17 cellular contexts compared by ENCODE assay signal in the genomic region with DNA sequence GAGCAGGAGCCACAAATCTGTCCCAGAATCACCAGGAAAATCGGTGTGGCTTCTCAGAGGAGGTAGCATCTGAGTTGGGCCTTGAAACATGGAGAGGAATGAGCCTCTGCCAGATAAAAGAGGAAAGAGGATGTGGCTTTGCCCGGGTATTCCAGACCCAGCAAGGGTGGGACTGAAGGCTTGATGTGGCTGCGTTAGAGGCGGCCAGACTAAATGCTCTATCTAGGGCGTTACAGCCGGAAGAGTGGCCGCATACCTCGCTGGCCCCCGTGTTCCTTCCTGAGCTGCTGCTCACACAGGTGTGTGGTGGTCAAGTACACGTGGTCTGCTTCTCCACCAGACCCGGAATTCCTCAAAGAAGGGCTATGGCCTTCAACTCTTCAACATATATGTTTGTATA. TPM values are rescaled to one million over a fixed set of nuclear protein-coding genes. Genes with fewer than 3 reads are reported as not detected.
A peak's percentile ranks its signal among the peaks of the same experiment; 100 is the strongest.
DNase-seq lines count a peak whose midpoint lies in the region; ATAC-seq, FAIRE-seq and TF ChIP-seq lines count a peak whose summit lies in the region.
"Had no signal": no experiment of that assay in that cellular context is flagged by ENCODE, and none has a peak within 500 bp of the region (broad histone marks: within the 10 kb centered on the region; RNA-seq: fewer than 3 reads in every experiment).

No MANE protein-coding gene starts in this region.

- no peak overlapping the region for H3K9ac ChIP-seq in GM12878 (ENCODE audit: control insufficient read depth, insufficient read depth, low read length)
- H3K9ac ChIP-seq: GM23248 had no signal

- RAD21 ChIA-PET in GM12878 (lab: Charles Lee; ENCODE audit: unreplicated experiment): no interaction called here

- no peak overlapping the region for H3K4me3 Mint-ChIP-seq in CD4-positive, alpha-beta T cell
- no peak overlapping the region for H3K4me3 Mint-ChIP-seq in stimulated activated memory B cell treated with anti-CD40 and anti-IgM and Interleukin-4, amounts not matched to agents 10 μg/mL and 1 μg/mL and 100 μg/mL, for 72 hours

- TF ChIP-seq POLR2A in GM12878 (IDR thresholded peaks at IDR 0.05; ENCODE audit: low read depth, low read length): no peak
- TF ChIP-seq POLR2A in adrenal gland (IDR thresholded peaks at IDR 0.05): no peak

- peaks cover 13% of the 10 kb centered on the region for H3K4me1 ChIP-seq in GM12878 (ENCODE audit: control insufficient read depth, insufficient read depth, low read length)
- no peaks in the 10 kb centered on the region for H3K4me1 ChIP-seq in adrenal gland (replicated peaks in 1 of 2)

- H3K4me3 ChIP-seq in GM12878 (no peak overlapping the region), adrenal gland (no peak overlapping the region)
- H3K4me3 ChIP-seq: GM23248, SJCRH30 had no signal

- no peaks in the 10 kb centered on the region for H3K36me3 ChIP-seq in KOPT-K1 (ENCODE audit: insufficient read depth, low read length)
- no peaks in the 10 kb centered on the region for H3K36me3 ChIP-seq in GM12878 (ENCODE audit: control insufficient read depth in 2 of 2, insufficient read depth in 2 of 2, low read length in 1 of 2)
- no peaks in the 10 kb centered on the region for H3K36me3 ChIP-seq in adrenal gland (replicated peaks in 1 of 2)
- H3K36me3 ChIP-seq: SJCRH30 had no signal

- no peak for TF ChIP-seq RAD21 in GM12878 (IDR thresholded peaks at IDR 0.05; ENCODE audit: insufficient read depth, low read depth, low read length)

- H4K20me1 ChIP-seq in GM12878 (ENCODE audit: control insufficient read depth, insufficient read depth): no peaks in the 10 kb centered on the region

- POLR2A ChIA-PET in CD4-positive, alpha-beta T cell (lab: Charles Lee): no interaction called here
- POLR2A ChIA-PET in GM12878 (lab: Charles Lee): interaction anchor here (0.5 to 0.6 kb wide), 3 partner anchors 8 to 846 kb away, joined by 3 read pairs; no protein-coding TSS in a partner anchor

- no peak overlapping the region for H3K27ac ChIP-seq in CD4-positive, alpha-beta T cell (ENCODE audit: low read depth, low read length)
- H3K27ac ChIP-seq in KOPT-K1 (ENCODE audit: low read depth, low read length, poor library complexity, severe bottlenecking) (peak overlapping the region; percentile 42), GM12878 (ENCODE audit: control insufficient read depth, insufficient read depth) (no peak overlapping the region), adrenal gland (no peak overlapping the region)
- H3K27ac ChIP-seq: C4-2B, GM23248, SJCRH30 had no signal

- no peak for TF ChIP-seq CTCF in CD4-positive, alpha-beta T cell (IDR thresholded peaks at IDR 0.05)
- no peak for TF ChIP-seq CTCF in GM12878 (IDR thresholded peaks at IDR 0.05 in 2 of 3, conservative IDR thresholded peaks at IDR 0.05 in 1 of 3; ENCODE audit: control insufficient read depth in 2 of 3, extremely low read depth in 1 of 3, insufficient read depth in 1 of 3, low read depth in 3 of 3, low read length in 3 of 3)
- TF ChIP-seq CTCF in adrenal gland (IDR thresholded peaks at IDR 0.05): no peak

- H3K27me3 Mint-ChIP-seq in CD4-positive, alpha-beta T cell: no peaks in the 10 kb centered on the region
- H3K27me3 Mint-ChIP-seq in stimulated activated memory B cell treated with anti-CD40 and anti-IgM and Interleukin-4, amounts not matched to agents 10 μg/mL and 1 μg/mL and 100 μg/mL, for 72 hours: no peaks in the 10 kb centered on the region

- no peak for ATAC-seq in CD4-positive, alpha-beta T cell (ENCODE audit: poor library complexity)
- ATAC-seq in GM12878 (no peak), HG03139 (IDR thresholded peaks at IDR 0.05; ENCODE audit: unreplicated experiment) (no peak), GM18520 (IDR thresholded peaks at IDR 0.05; ENCODE audit: unreplicated experiment) (no peak)
- ATAC-seq in stimulated activated memory B cell treated with anti-CD40 and anti-IgM and Interleukin-4, amounts not matched to agents 10 μg/mL and 1 μg/mL and 100 μg/mL, for 72 hours: no peak

- H3K9me3 Mint-ChIP-seq in CD4-positive, alpha-beta T cell: no peaks in the 10 kb centered on the region
- no peaks in the 10 kb centered on the region for H3K9me3 Mint-ChIP-seq in stimulated activated memory B cell treated with anti-CD40 and anti-IgM and Interleukin-4, amounts not matched to agents 10 μg/mL and 1 μg/mL and 100 μg/mL, for 72 hours

- CTCF ChIA-PET in CD4-positive, alpha-beta T cell (lab: Charles Lee): no interaction called here
- CTCF ChIA-PET in GM12878 (lab: Yijun Ruan, JAX): interaction anchor here (7.1 kb wide), 1 partner anchor 25 kb away, joined by 36 read pairs; no protein-coding TSS in a partner anchor

- peak overlapping the region; percentile 35 for H2AFZ ChIP-seq in GM12878 (ENCODE audit: control insufficient read depth, low read depth, low read length)
- H2AFZ ChIP-seq: GM23248 had no signal

- H3K4me1 Mint-ChIP-seq in CD4-positive, alpha-beta T cell (ENCODE audit: low read depth): peaks cover 15% of the 10 kb centered on the region
- peaks cover 41% of the 10 kb centered on the region for H3K4me1 Mint-ChIP-seq in stimulated activated memory B cell treated with anti-CD40 and anti-IgM and Interleukin-4, amounts not matched to agents 10 μg/mL and 1 μg/mL and 100 μg/mL, for 72 hours

- TF ChIP-seq EP300 in GM12878 (IDR thresholded peaks at IDR 0.05; ENCODE audit: borderline replicate concordance in 1 of 2, control insufficient read depth in 1 of 2, low read depth in 2 of 2, low read length in 2 of 2): no peak

- SMC1A ChIA-PET in GM12878 (lab: Charles Lee; ENCODE audit: uncharacterized antibody, unreplicated experiment): no interaction called here

- no TSS peak for BruUV-seq in GM12878 (replicated peaks; lab: Mats Ljungman, UMichigan)

- H3K4me2 ChIP-seq in GM12878 (ENCODE audit: control insufficient read depth, insufficient read depth): no peak overlapping the region

- no peak for DNase-seq in CD4-positive, alpha-beta T cell
- no peak for DNase-seq in GM12878 (ENCODE audit: low read depth, low spot score)
- no peak for DNase-seq in adrenal gland
- DNase-seq: DMS 273 treated with DMSO at 0.1 percent for 48 hours, GM23248, Karpas-422, NCI-H1436, NCI-H2081 treated with DMSO at 0.1 percent for 48 hours, NCI-H446 treated with DMSO at 0.1 percent for 48 hours, SJCRH30 had no signal

- no peaks in the 10 kb centered on the region for H3K36me3 Mint-ChIP-seq in CD4-positive, alpha-beta T cell (ENCODE audit: low read depth)
- no peaks in the 10 kb centered on the region for H3K36me3 Mint-ChIP-seq in stimulated activated memory B cell treated with anti-CD40 and anti-IgM and Interleukin-4, amounts not matched to agents 10 μg/mL and 1 μg/mL and 100 μg/mL, for 72 hours

- 65% methylated on average over 11 of the region's 11 CpGs for WGBS in GM12878 (ENCODE audit: insufficient coverage, insufficient replicate concordance, low lambda C conversion rate, missing lambda C conversion rate)
- 80 to 88% (median 84%) methylated on average over 11 of the region's 11 CpGs for WGBS in adrenal gland, 4 donors

- no peaks in the 10 kb centered on the region for H3K79me2 ChIP-seq in GM12878 (ENCODE audit: control insufficient read depth, insufficient read depth, low read length)

- H3K27ac Mint-ChIP-seq in CD4-positive, alpha-beta T cell: peak overlapping the region; percentile 24
- peak overlapping the region; percentile 23 for H3K27ac Mint-ChIP-seq in stimulated activated memory B cell treated with anti-CD40 and anti-IgM and Interleukin-4, amounts not matched to agents 10 μg/mL and 1 μg/mL and 100 μg/mL, for 72 hours

- H3K9me3 ChIP-seq in CD4-positive, alpha-beta T cell (ENCODE audit: control insufficient read depth, low read length): no peaks in the 10 kb centered on the region
- H3K9me3 ChIP-seq in KOPT-K1 (ENCODE audit: insufficient read depth, low read length, poor library complexity, severe bottlenecking) (no peaks in the 10 kb centered on the region), GM12878 (replicated peaks; ENCODE audit: control insufficient read depth, insufficient read depth, low read length) (no peaks in the 10 kb centered on the region), adrenal gland (replicated peaks in 1 of 3) (no peaks in the 10 kb centered on the region)
- H3K9me3 ChIP-seq: SJCRH30 had no signal

- in situ Hi-C loops in GM12878 (cut with MboI): no loop called here

- no peaks in the 10 kb centered on the region for H3K27me3 ChIP-seq in CD4-positive, alpha-beta T cell (ENCODE audit: control insufficient read depth, insufficient read depth, low read length)
- H3K27me3 ChIP-seq in GM12878 (replicated peaks in 1 of 2; ENCODE audit: control insufficient read depth in 2 of 2, insufficient read depth in 2 of 2, low read length in 1 of 2) (no peaks in the 10 kb centered on the region), adrenal gland (no peaks in the 10 kb centered on the region)
- H3K27me3 ChIP-seq: SJCRH30 had no signal

- intact Hi-C loops in CD4-positive, alpha-beta T cell (cut with DNase I, micrococcal nuclease): no loop called here
- intact Hi-C loops in GM12878 (cut with micrococcal nuclease; ENCODE audit: unreplicated experiment) (no loop called here), adrenal gland (cut with DNase I) (no loop called here)

- no peak for FAIRE-seq in GM12878 (lab: Jason Lieb, UNC)
- FAIRE-seq: G401.6 had no signal

TF ChIP-seq in GM12878, 131 proteins besides CTCF, POLR2A, EP300 and RAD21:
- TF ChIP-seq ZBED1 (IDR thresholded peaks at IDR 0.05; ENCODE audit: borderline replicate concordance): no peak
- peak; percentile 20; the same call in 1 of the 2 replicates for TF ChIP-seq RUNX3 (IDR thresholded peaks at IDR 0.05; ENCODE audit: low read length)

RNA-seq across cellular contexts. Expression of a gene that starts 33.9 kb away (rescaled TPM):
- total RNA-seq in CD4-positive, alpha-beta T cell: 1 to 10 TPM; 4.5 TPM
- not detected in 2 replicates for total RNA-seq in GM12878 (2013; cell fraction: nucleolus; rRNA removed)
- total RNA-seq in GM12878 (2014; rRNA removed) (10.3 and 14.7 TPM in 2 replicates), GM12878 (2014; rRNA removed; fragmentation: Illumina TruSeq; extraction: Trizol) (1.0 and 1.3 TPM in 2 replicates), GM12878 (2021) (6.2 and 6.8 TPM in 2 replicates), adrenal gland (10 to 100 TPM in 3 of 8 donors, 1 to 10 TPM in 5; 6.3 to 53.8 (median 8.2) TPM)
- 1.3 TPM for polyA plus RNA-seq in GM12878 (2011; ENCODE audit: low read depth)
- polyA plus RNA-seq in GM12878 (2011; rRNA removed) (0.05 TPM in 1 of 2 replicates, not detected in the other), GM12878 (2014; fragmentation: Illumina TruSeq; extraction: Trizol) (0.15 TPM in 1 of 2 replicates, not detected in the other), GM12878 (2014; fragmentation: Nextera tagmentation; extraction: Ambion mirVana) (under 1 TPM in 1 of 2 experiments, not detected in 1; 0.11 TPM), GM12878 (2014; rRNA removed) (11.9 and 12.7 TPM in 2 replicates), GM12878 (2016; fragmentation: Nextera tagmentation; extraction: Ambion mirVana) (10 to 100 TPM; 11.0 to 11.7 TPM), adrenal gland (100 to 1,000 TPM in 1 of 3 donors, 10 to 100 TPM in 1, under 1 TPM in 1; 0.75 to 115 (median 33.6) TPM)
- polyA plus RNA-seq in GM12878 (2011; cell fraction: cytosol; rRNA removed): 0.19 and 0.30 TPM in 2 replicates
- polyA plus RNA-seq in GM12878 (2011; cell fraction: nucleus; rRNA removed): 0.15 and 0.25 TPM in 2 replicates
- polyA plus RNA-seq in GM12878 (2012): 5.3 and 5.4 TPM in 2 replicates
- polyA minus RNA-seq in GM12878 (2011; rRNA and poly(A)+ RNA removed): not detected in 2 replicates
- not detected in 2 replicates for polyA minus RNA-seq in GM12878 (2011; cell fraction: cytosol; rRNA and poly(A)+ RNA removed)
- not detected in 2 replicates for polyA minus RNA-seq in GM12878 (2011; cell fraction: nucleus; rRNA and poly(A)+ RNA removed)
- total RNA-seq: MCF 10A, SJCRH30 had no signal
